In genomic region chr7:138212314-138212713, GRCh38 we compare ENCODE assay signal across 21 cellular contexts.
DNase-seq lines count a peak whose midpoint lies in the region; ATAC-seq, FAIRE-seq and TF ChIP-seq lines count a peak whose summit lies in the region.
"Had no signal": no experiment of that assay in that cellular context is flagged by ENCODE, and none has a peak within 500 bp of the region (broad histone marks: within the 10 kb centered on the region; RNA-seq: fewer than 3 reads in every experiment).

No MANE protein-coding gene starts in this region.

- ATAC-seq in GM23338 (no peak), K562 (no peak)
- ATAC-seq: Right ventricle myocardium inferior had no signal

- FAIRE-seq in K562 (lab: Jason Lieb, UNC) = no peak
- FAIRE-seq: GM12892, GM19239, H54 had no signal

- no peaks in the 10 kb centered on the region for H3K79me2 ChIP-seq in GM23338 (replicated peaks; ENCODE audit: insufficient read depth)
- no peaks in the 10 kb centered on the region for H3K79me2 ChIP-seq in K562 (ENCODE audit: control insufficient read depth, insufficient read depth, low read length)
- no peaks in the 10 kb centered on the region for H3K79me2 ChIP-seq in osteoblast (ENCODE audit: insufficient read depth, low read length)

- no peak for TF ChIP-seq EP300 in K562 (IDR thresholded peaks at IDR 0.05; ENCODE audit: low read length)

- H3K4me1 ChIP-seq in GM23338 (ENCODE audit: insufficient read depth) (peaks cover 8% of the 10 kb centered on the region; the same call in 1 of the 2 replicates), K562 (replicated peaks in 1 of 2; ENCODE audit: control insufficient read depth in 2 of 2, insufficient read depth in 2 of 2, low read length in 2 of 2) (no peaks in the 10 kb centered on the region), osteoblast (ENCODE audit: insufficient read depth, low read length) (no peaks in the 10 kb centered on the region)
- H3K4me1 ChIP-seq: SJSA1 had no signal

- no peaks in the 10 kb centered on the region for H4K20me1 ChIP-seq in GM23338 (replicated peaks; ENCODE audit: insufficient read depth)
- H4K20me1 ChIP-seq in K562 (replicated peaks; ENCODE audit: control insufficient read depth, insufficient read depth, low read length) = no peaks in the 10 kb centered on the region
- H4K20me1 ChIP-seq in osteoblast (ENCODE audit: insufficient read depth, low read length) = no peaks in the 10 kb centered on the region

- POLR2A ChIA-PET in K562 (lab: Yijun Ruan, JAX) = interaction anchor here (0.6 to 0.7 kb wide), 2 partner anchors 45 to 287 kb away, joined by 3 read pairs; no protein-coding TSS in a partner anchor

- no peak for TF ChIP-seq RAD21 in K562 (CRISPR knock-in tag; conservative IDR thresholded peaks at IDR 0.05 in 1 of 2, IDR thresholded peaks at IDR 0.05 in 1 of 2)

- H3K27ac ChIP-seq in GM23338 (ENCODE audit: low read depth) (no peak overlapping the region), K562 (ENCODE audit: extremely low read depth, low read depth, low read length) (no peak overlapping the region), osteoblast (ENCODE audit: low read depth, low read length) (no peak overlapping the region)
- H3K27ac ChIP-seq: SJSA1 had no signal

- no peak for TF ChIP-seq POLR2A in K562 (conservative IDR thresholded peaks at IDR 0.05)

- no peak for TF ChIP-seq CTCF in GM23338 (conservative IDR thresholded peaks at IDR 0.05; ENCODE audit: low read depth in 2 of 2)
- TF ChIP-seq CTCF in K562 (IDR thresholded peaks at IDR 0.05 in 2 of 3, conservative IDR thresholded peaks at IDR 0.05 in 1 of 3; ENCODE audit: insufficient read depth in 2 of 3, low read depth in 1 of 3, low read length in 3 of 3) = no peak
- no peak for TF ChIP-seq CTCF in nephron progenitor cell (IDR thresholded peaks at IDR 0.05)
- TF ChIP-seq CTCF in osteoblast (IDR thresholded peaks at IDR 0.05; ENCODE audit: extremely low read depth, low read depth, low read length) = no peak

- no peak overlapping the region for H3K4me3 ChIP-seq in GM23338
- H3K4me3 ChIP-seq in K562 = no peak overlapping the region
- H3K4me3 ChIP-seq in osteoblast (ENCODE audit: insufficient read depth, low read length) = no peak overlapping the region
- H3K4me3 ChIP-seq: SJSA1 had no signal

- in situ Hi-C loops in K562 (cut with MboI) = no loop called here

- peak overlapping the region; percentile 4; the same call in 1 of the 2 replicates for H2AFZ ChIP-seq in GM23338
- no peak overlapping the region for H2AFZ ChIP-seq in K562 (ENCODE audit: low read depth, low read length)
- H2AFZ ChIP-seq in osteoblast (ENCODE audit: low read length) = no peak overlapping the region

- CTCF ChIA-PET in K562 (lab: Yijun Ruan, JAX; ENCODE audit: low intra/inter-chr PET ratio) = interaction anchor here (0.6 kb wide), 1 partner anchor 205 kb away, joined by 3 read pairs; no protein-coding TSS in a partner anchor

- no TSS peak for BruUV-seq in K562 (replicated peaks; lab: Mats Ljungman, UMichigan)

- H3K36me3 ChIP-seq in GM23338 (ENCODE audit: insufficient read depth) (0 out of 2 replicates have a peak, but pooled peaks cover under 1% of the 10 kb centered on the region), K562 (ENCODE audit: control insufficient read depth, insufficient read depth, low read length) (no peaks in the 10 kb centered on the region), osteoblast (ENCODE audit: insufficient read depth, low read length) (no peaks in the 10 kb centered on the region)
- H3K36me3 ChIP-seq: BE2C, SJSA1 had no signal

- H3K9me3 ChIP-seq in K562 (replicated peaks; ENCODE audit: control insufficient read depth, insufficient read depth, low read depth, low read length) (no peaks in the 10 kb centered on the region), osteoblast (ENCODE audit: low read depth, low read length) (no peaks in the 10 kb centered on the region)
- H3K9me3 ChIP-seq: BE2C, SJSA1 had no signal

- no peak overlapping the region for H3K9ac ChIP-seq in K562 (ENCODE audit: insufficient read depth in 1 of 2, low read depth in 2 of 2, low read length in 2 of 2)

- H3K4me3 Mint-ChIP-seq in GM23338 (no peak overlapping the region), nephron progenitor cell (no peak overlapping the region)
- H3K4me3 Mint-ChIP-seq: T-helper 1 cell treated with Interleukin-12 subunit alpha and Interleukin-12 subunit beta and Interleukin-4 antibody, amounts not matched to agents 30 μg/mL and 1 μg/mL, for 36 hours had no signal

- peaks cover 4% of the 10 kb centered on the region for H3K27me3 Mint-ChIP-seq in GM23338 (ENCODE audit: insufficient read depth, low read depth, poor library complexity)
- H3K27me3 Mint-ChIP-seq in nephron progenitor cell (ENCODE audit: low read depth, poor library complexity) = peaks cover 10% of the 10 kb centered on the region

- H3F3A ChIP-seq in GM23338 (replicated peaks; ENCODE audit: low read depth) = 0 out of 2 replicates have a peak, but pooled peaks cover 4% of the 10 kb centered on the region

- H3K4me1 Mint-ChIP-seq in GM23338 = peaks cover 25% of the 10 kb centered on the region
- H3K4me1 Mint-ChIP-seq in nephron progenitor cell = peaks cover 18% of the 10 kb centered on the region

- DNase-seq in GM23338 (ENCODE audit: low spot score) (no peak), K562 (ENCODE audit: extremely low read depth in 1 of 4, low spot score in 3 of 4) (no peak), nephron progenitor cell (no peak), osteoblast (ENCODE audit: insufficient read length, low spot score, missing footprints) (no peak), NCI-H2196 (lab: John Stamatoyannopoulos, UW; ENCODE audit: unreplicated experiment) (no peak), NCI-H1694 treated with DMSO at 0.1 percent for 48 hours (lab: John Stamatoyannopoulos, UW) (no peak)
- DNase-seq in activated CD4-positive, alpha-beta T cell treated with anti-CD3 and anti-CD28 coated beads, Interleukin-2, amount 50 U/mL, for 1 hour = no peak
- DNase-seq: BE2C, KBM-7, NCI-H1092, NCI-H1436, NCI-H1930, NCI-H2171, NCI-H526, OCI-M1 had no signal

- H3K36me3 Mint-ChIP-seq in GM23338 (ENCODE audit: low read depth) (peaks cover 76% of the 10 kb centered on the region), nephron progenitor cell (ENCODE audit: low read depth) (peaks cover 6% of the 10 kb centered on the region)

- H3K9me2 ChIP-seq in GM23338 (ENCODE audit: insufficient read depth) = peaks cover 16% of the 10 kb centered on the region; the same call in 1 of the 2 replicates

- no peak overlapping the region for H3K27ac Mint-ChIP-seq in GM23338
- peak overlapping the region; percentile 0 for H3K27ac Mint-ChIP-seq in nephron progenitor cell
- H3K27ac Mint-ChIP-seq: T-helper 1 cell treated with Interleukin-12 subunit alpha and Interleukin-12 subunit beta and Interleukin-4 antibody, amounts not matched to agents 30 μg/mL and 1 μg/mL, for 36 hours had no signal

- no peak overlapping the region for H3K4me2 ChIP-seq in GM23338
- no peak overlapping the region for H3K4me2 ChIP-seq in K562 (ENCODE audit: insufficient read depth, low read length)
- H3K4me2 ChIP-seq in osteoblast (ENCODE audit: insufficient read depth, low read length) = no peak overlapping the region

- no peaks in the 10 kb centered on the region for H3K27me3 ChIP-seq in GM23338 (ENCODE audit: insufficient read depth)
- no peaks in the 10 kb centered on the region for H3K27me3 ChIP-seq in K562 (ENCODE audit: control insufficient read depth in 2 of 2, insufficient read depth in 2 of 2, low read length in 2 of 2)
- H3K27me3 ChIP-seq in osteoblast (ENCODE audit: insufficient read depth, low read length) = no peaks in the 10 kb centered on the region
- H3K27me3 ChIP-seq: BE2C, SJSA1 had no signal

- 0% methylated on average over 2 of the region's 2 CpGs for WGBS in K562 (ENCODE audit: insufficient coverage, low coverage, missing lambda C conversion rate)

- no peaks in the 10 kb centered on the region for H3K9me1 ChIP-seq in K562 (ENCODE audit: control insufficient read depth, insufficient read depth, low read length)

- H3K9me3 Mint-ChIP-seq in GM23338 (peaks cover 62% of the 10 kb centered on the region), nephron progenitor cell (peaks cover 12% of the 10 kb centered on the region)

- intact Hi-C loops in K562 (cut with micrococcal nuclease) = no loop called here

TF ChIP-seq in GM23338, 12 proteins besides CTCF, POLR2A, EP300 and RAD21 (continues in another document):
- TF ChIP-seq EZH2phosphoT487 (IDR thresholded peaks at IDR 0.05; ENCODE audit: unreplicated experiment) = no peak
- TF ChIP-seq ETS1 (IDR thresholded peaks at IDR 0.05) = no peak
- no peak for TF ChIP-seq POLR2AphosphoS5 (IDR thresholded peaks at IDR 0.05; ENCODE audit: low read depth)
- no peak for TF ChIP-seq ZNF114 (CRISPR knock-in tag; IDR thresholded peaks at IDR 0.05)
- no peak for TF ChIP-seq CREB1 (CRISPR knock-in tag; IDR thresholded peaks at IDR 0.05; ENCODE audit: low read depth)
- no peak for TF ChIP-seq STAT1 (IDR thresholded peaks at IDR 0.05; ENCODE audit: unreplicated experiment)
- no peak for TF ChIP-seq JUNB (IDR thresholded peaks at IDR 0.05; ENCODE audit: unreplicated experiment)

TF ChIP-seq in K562, 482 proteins besides CTCF, POLR2A, EP300 and RAD21:
- TF ChIP-seq RBM22 (IDR thresholded peaks at IDR 0.05; ENCODE audit: low read depth, low read length, poor library complexity, severe bottlenecking) (no peak), CBFA2T2 (conservative IDR thresholded peaks at IDR 0.05) (0 out of 2 replicates have a peak, but pooled peaks have one; percentile 22), HMBOX1 (IDR thresholded peaks at IDR 0.05) (peak; percentile 37; the same call in 1 of the 2 replicates)
TF ChIP-seq in K562: peak in this region for 2.
